28 cellular contexts compared by ENCODE assay signal in genomic region chr10:51965451-51965850, GRCh38.
"Had no signal": no experiment of that assay in that cellular context is flagged by ENCODE, and none has a peak within 500 bp of the region (broad histone marks: within the 10 kb centered on the region; RNA-seq: fewer than 3 reads in every experiment).

No MANE protein-coding gene starts in this region.

- H3K9me3 ChIP-seq: ovary, psoas muscle, spleen, suprapubic skin, testis, tibial artery, transverse colon, upper lobe of right lung, uterus had no signal

- H3K9ac ChIP-seq: neural progenitor cell, parathyroid adenoma had no signal

- H3K27ac ChIP-seq: neural progenitor cell, ovary, parathyroid adenoma, psoas muscle, skin epidermis, spleen, suprapubic skin, testis, tibial artery, transverse colon, upper lobe of right lung, uterus had no signal

- H3K36me3 ChIP-seq: neural progenitor cell, ovary, spleen, suprapubic skin, tibial artery, transverse colon, upper lobe of right lung, uterus had no signal

- ATAC-seq: natural killer cell; psoas muscle; right cardiac atrium; sciatic nerve; stimulated activated memory B cell treated with anti-CD40 and anti-IgM and Interleukin-4, amounts not matched to agents 10 μg/mL and 1 μg/mL and 100 μg/mL, for 72 hours; stimulated activated naive CD8-positive, alpha-beta T cell treated with anti-CD3 and anti-CD28 coated beads, Interleukin-15, amount 100 ng/mL, for 72 hours; stimulated activated naive CD8-positive, alpha-beta T cell treated with anti-CD3 and anti-CD28 coated beads, Interleukin-15, Interleukin-2, amounts not matched to agents 100 U/mL and 50 U/mL, for 24 hours; upper lobe of right lung had no signal

- DNase-seq: natural killer cell; occipital lobe; ovary; posterior cingulate gyrus; psoas muscle; right cardiac atrium; spleen; stimulated activated CD4-positive, alpha-beta T cell treated with anti-CD3 and anti-CD28 coated beads, Interleukin-12 subunit alpha, Interleukin-12 subunit beta, amount 100 ng/mL, for 4 hours; stimulated activated CD4-positive, alpha-beta T cell treated with anti-CD3 and anti-CD28 coated beads, Interleukin-1b, Interleukin-23, amount 100 ng/mL, for 48 hours; stimulated activated CD4-positive, alpha-beta T cell treated with anti-CD3 and anti-CD28 coated beads, Interleukin-4, amount 100 ng/mL, for 1 hour; stimulated activated CD4-positive, alpha-beta T cell treated with anti-CD3 and anti-CD28 coated beads, Interleukin-4, amount 100 ng/mL, for 4 hours; stimulated activated CD8-positive, alpha-beta memory T cell treated with anti-CD3 and anti-CD28 coated beads, Interleukin-4, amount 100 ng/mL, for 48 hours; stimulated activated naive CD4-positive, alpha-beta T cell; stimulated activated naive CD8-positive, alpha-beta T cell treated with anti-CD3 and anti-CD28 coated beads, Interleukin-15, amount 100 ng/mL, for 72 hours; stimulated activated naive CD8-positive, alpha-beta T cell treated with anti-CD3 and anti-CD28 coated beads, Interleukin-15, Interleukin-2, amounts not matched to agents 100 U/mL and 50 U/mL, for 24 hours; substantia nigra; testis; tibial artery; transverse colon; upper lobe of right lung; uterus had no signal

- H3K4me2 ChIP-seq: neural progenitor cell, smooth muscle cell had no signal

- H3K4me3 ChIP-seq: neural progenitor cell, ovary, psoas muscle, skin epidermis, smooth muscle cell, spleen, suprapubic skin, testis, tibial artery, transverse colon, upper lobe of right lung, uterus had no signal

- H3K79me2 ChIP-seq: parathyroid adenoma had no signal

- H2AFZ ChIP-seq: neural progenitor cell, parathyroid adenoma had no signal

- H3K4me1 ChIP-seq: parathyroid adenoma, spleen, suprapubic skin, testis, upper lobe of right lung, uterus had no signal

- H3K27me3 ChIP-seq: neural progenitor cell, ovary, suprapubic skin, testis, tibial artery, transverse colon, upper lobe of right lung, uterus had no signal
